ENCODE assay signal across 15 cellular contexts in genomic region chr1:149949911-149950310, GRCh38. TPM values are rescaled to one million over a fixed set of nuclear protein-coding genes. Genes with fewer than 3 reads are reported as not detected.
DNase-seq lines count a peak whose midpoint lies in the region; ATAC-seq and TF ChIP-seq lines count a peak whose summit lies in the region.
"Had no signal": no experiment of that assay in that cellular context is flagged by ENCODE, and none has a peak within 500 bp of the region (broad histone marks: within the 10 kb centered on the region; RNA-seq: fewer than 3 reads in every experiment).

No MANE protein-coding gene starts in this region.

- H3K27ac ChIP-seq in GM23338 (ENCODE audit: low read depth): peak overlapping the region; percentile 69; the same call in 1 of the 2 replicates
- peak overlapping the region; percentile 51 for H3K27ac ChIP-seq in HUES48 (ENCODE audit: low read depth, low read length)
- H3K27ac ChIP-seq: C4-2B had no signal

- no peaks in the 10 kb centered on the region for H3K79me2 ChIP-seq in GM23338 (replicated peaks; ENCODE audit: insufficient read depth)

- H3K27me3 ChIP-seq in GM23338 (ENCODE audit: insufficient read depth) (no peaks in the 10 kb centered on the region), HUES48 (ENCODE audit: control insufficient read depth, insufficient read depth, low read length) (no peaks in the 10 kb centered on the region)
- H3K27me3 ChIP-seq: BE2C had no signal

- ATAC-seq in GM23338 (peak; percentile 52), GM21786 (IDR thresholded peaks at IDR 0.05; ENCODE audit: unreplicated experiment) (no peak)
- ATAC-seq: CD8-positive, alpha-beta T cell; HepG2 had no signal

- H3K4me2 ChIP-seq in GM23338: no peak overlapping the region

- H2AFZ ChIP-seq in GM23338: no peak overlapping the region

- no peak overlapping the region for H3K9ac ChIP-seq in HUES48 (ENCODE audit: low read depth, low read length)

- peaks cover 2% of the 10 kb centered on the region for H3K27me3 Mint-ChIP-seq in GM23338 (ENCODE audit: insufficient read depth, low read depth, poor library complexity)
- H3K27me3 Mint-ChIP-seq in chondrocyte (ENCODE audit: low read depth): no peaks in the 10 kb centered on the region
- no peaks in the 10 kb centered on the region for H3K27me3 Mint-ChIP-seq in progenitor cell of endocrine pancreas

- H3K4me1 ChIP-seq in GM23338 (ENCODE audit: insufficient read depth): no peaks in the 10 kb centered on the region
- H3K4me1 ChIP-seq in HUES48 (ENCODE audit: control insufficient read depth, insufficient read depth, low read length): no peaks in the 10 kb centered on the region
- H3K4me1 ChIP-seq: BE2C had no signal

- no peaks in the 10 kb centered on the region for H3F3A ChIP-seq in GM23338 (replicated peaks; ENCODE audit: low read depth)

- no peak overlapping the region for H3K4me3 ChIP-seq in GM23338
- no peak overlapping the region for H3K4me3 ChIP-seq in HUES48 (ENCODE audit: low read depth, low read length)

- no peaks in the 10 kb centered on the region; the same call in 1 of the 2 replicates for H3K9me2 ChIP-seq in GM23338 (ENCODE audit: insufficient read depth)

- TF ChIP-seq CTCF in GM23338 (conservative IDR thresholded peaks at IDR 0.05; ENCODE audit: low read depth in 2 of 2): no peak
- TF ChIP-seq CTCF in chondrocyte (IDR thresholded peaks at IDR 0.05): no peak
- TF ChIP-seq CTCF in progenitor cell of endocrine pancreas (IDR thresholded peaks at IDR 0.05; ENCODE audit: unreplicated experiment): no peak

- H3K27ac Mint-ChIP-seq in GM23338 (no peak overlapping the region), chondrocyte (ENCODE audit: unreplicated experiment) (peak overlapping the region; percentile 29), progenitor cell of endocrine pancreas (peak overlapping the region; percentile 13)
- H3K27ac Mint-ChIP-seq: CD8-positive, alpha-beta T cell had no signal

- H3K36me3 Mint-ChIP-seq in GM23338 (ENCODE audit: low read depth) (peaks cover 49% of the 10 kb centered on the region), chondrocyte (ENCODE audit: low read depth) (peaks cover 33% of the 10 kb centered on the region), progenitor cell of endocrine pancreas (ENCODE audit: insufficient read depth) (peaks cover 36% of the 10 kb centered on the region)

- H3K9me3 ChIP-seq in HUES48 (ENCODE audit: control insufficient read depth, insufficient read depth, low read length): no peaks in the 10 kb centered on the region
- H3K9me3 ChIP-seq: BE2C had no signal

- DNase-seq in GM23338 (ENCODE audit: low spot score) (no peak), chondrocyte (ENCODE audit: low spot score) (no peak), progenitor cell of endocrine pancreas (ENCODE audit: low spot score, unreplicated experiment) (no peak), NCI-H1105 (lab: John Stamatoyannopoulos, UW) (no peak), HT-29 (ENCODE audit: low spot score) (no peak)
- DNase-seq: BE2C; CD8-positive, alpha-beta T cell; COR-L47; DMS153; DMS79 treated with DMSO at 0.1 percent for 48 hours; EL had no signal

- H3K36me3 ChIP-seq in GM23338 (ENCODE audit: insufficient read depth) (peaks cover 26% of the 10 kb centered on the region; the same call in 1 of the 2 replicates), HUES48 (ENCODE audit: control insufficient read depth, insufficient read depth, low read length) (peaks cover 47% of the 10 kb centered on the region)

- H4K20me1 ChIP-seq in GM23338 (replicated peaks; ENCODE audit: insufficient read depth): no peaks in the 10 kb centered on the region; the same call in 1 of the 2 replicates

- no peak overlapping the region for H3K4me3 Mint-ChIP-seq in GM23338
- no peak overlapping the region for H3K4me3 Mint-ChIP-seq in chondrocyte (ENCODE audit: unreplicated experiment)
- H3K4me3 Mint-ChIP-seq in progenitor cell of endocrine pancreas (ENCODE audit: low read depth): no peak overlapping the region
- H3K4me3 Mint-ChIP-seq: CD8-positive, alpha-beta T cell had no signal

- no peaks in the 10 kb centered on the region for H3K4me1 Mint-ChIP-seq in GM23338
- no peaks in the 10 kb centered on the region for H3K4me1 Mint-ChIP-seq in chondrocyte (ENCODE audit: low read depth)
- H3K4me1 Mint-ChIP-seq in progenitor cell of endocrine pancreas (ENCODE audit: low read depth): no peaks in the 10 kb centered on the region

- no peaks in the 10 kb centered on the region for H3K9me3 Mint-ChIP-seq in GM23338
- H3K9me3 Mint-ChIP-seq in chondrocyte (ENCODE audit: low read depth): no peaks in the 10 kb centered on the region
- H3K9me3 Mint-ChIP-seq in progenitor cell of endocrine pancreas (ENCODE audit: low read depth): peaks cover 5% of the 10 kb centered on the region
- H3K9me3 Mint-ChIP-seq: CD8-positive, alpha-beta T cell had no signal

TF ChIP-seq in GM23338, 12 proteins besides CTCF, POLR2A, EP300 and RAD21 (continues in another document):
- TF ChIP-seq POLR2AphosphoS5 (IDR thresholded peaks at IDR 0.05; ENCODE audit: low read depth) (no peak), CREB1 (CRISPR knock-in tag; IDR thresholded peaks at IDR 0.05; ENCODE audit: low read depth) (no peak), JUNB (IDR thresholded peaks at IDR 0.05; ENCODE audit: unreplicated experiment) (no peak), NANOG (IDR thresholded peaks at IDR 0.05; ENCODE audit: borderline replicate concordance) (no peak), REST (IDR thresholded peaks at IDR 0.05; ENCODE audit: unreplicated experiment) (no peak), ETS1 (IDR thresholded peaks at IDR 0.05) (no peak), ZNF114 (CRISPR knock-in tag; IDR thresholded peaks at IDR 0.05) (no peak), EZH2phosphoT487 (IDR thresholded peaks at IDR 0.05; ENCODE audit: unreplicated experiment) (no peak), EZH2 (IDR thresholded peaks at IDR 0.05; ENCODE audit: low read depth, unreplicated experiment) (no peak), ZNF331 (CRISPR knock-in tag; IDR thresholded peaks at IDR 0.05; ENCODE audit: low read depth) (no peak)

RNA-seq across cellular contexts. Expression of gene MTMR11, which starts 13.2 kb away (rescaled TPM):
- total RNA-seq in GM23338 (2014; rRNA removed; shearing (Covaris generic)): 1.8 and 2.4 TPM in 2 replicates
- 2.1 and 3.6 TPM in 2 replicates for polyA plus RNA-seq in GM23338 (2016; fragmentation: Nextera tagmentation; extraction: Ambion mirVana)
- 15.4 to 22.3 TPM (median 17.6 TPM) in 3 replicates for total RNA-seq in chondrocyte
- 8.5 and 10.6 TPM in 2 replicates for total RNA-seq in progenitor cell of endocrine pancreas
- 4.8 and 6.8 TPM in 2 replicates for total RNA-seq in HT-29 (2014; rRNA removed; shearing (Covaris generic))

RNA-seq across cellular contexts. Expression of gene SF3B4, which starts 22.3 kb away (rescaled TPM):
- 48.7 and 49.2 TPM in 2 replicates for total RNA-seq in GM23338 (2014; rRNA removed; shearing (Covaris generic))
- 84.0 and 85.7 TPM in 2 replicates for polyA plus RNA-seq in GM23338 (2016; fragmentation: Nextera tagmentation; extraction: Ambion mirVana)
- total RNA-seq in chondrocyte (54.7 to 63.9 TPM (median 58.2 TPM) in 3 replicates), progenitor cell of endocrine pancreas (67.5 and 72.8 TPM in 2 replicates)
- total RNA-seq in HT-29 (2014; rRNA removed; shearing (Covaris generic)): 13.3 and 14.8 TPM in 2 replicates

RNA-seq across cellular contexts. Expression of gene SV2A, which starts 32.3 kb away (rescaled TPM):
- 41.7 and 42.5 TPM in 2 replicates for total RNA-seq in GM23338 (2014; rRNA removed; shearing (Covaris generic))
- 17.3 and 17.8 TPM in 2 replicates for polyA plus RNA-seq in GM23338 (2016; fragmentation: Nextera tagmentation; extraction: Ambion mirVana)
- total RNA-seq in chondrocyte (15.3 to 17.2 TPM (median 16.0 TPM) in 3 replicates), progenitor cell of endocrine pancreas (16.9 and 21.8 TPM in 2 replicates)
- 0.08 TPM in 1 of 2 replicates, not detected in the other for total RNA-seq in HT-29 (2014; rRNA removed; shearing (Covaris generic))

RNA-seq across cellular contexts. Expression of gene BOLA1, which starts 50.5 kb away (rescaled TPM):
- 13.4 and 18.4 TPM in 2 replicates for total RNA-seq in GM23338 (2014; rRNA removed; shearing (Covaris generic))
- polyA plus RNA-seq in GM23338 (2016; fragmentation: Nextera tagmentation; extraction: Ambion mirVana): 23.1 and 26.2 TPM in 2 replicates
- total RNA-seq in chondrocyte (9.4 to 11.5 TPM (median 10.5 TPM) in 3 replicates), progenitor cell of endocrine pancreas (10.9 and 12.1 TPM in 2 replicates)
- total RNA-seq in HT-29 (2014; rRNA removed; shearing (Covaris generic)): 17.8 and 20.4 TPM in 2 replicates

Comparison
In these comparisons a context has a peak if more than half of its experiments do, and no peak if none do; other contexts are left out.
1. RNA of gene SV2A, which starts 32.3 kb away (total RNA-seq): 41.7 to 42.5 TPM in GM23338, 16.9 to 21.8 TPM in progenitor cell of endocrine pancreas and 15.3 to 17.2 TPM in chondrocyte; 0.08 TPM in HT-29; every median in the first group is over 10 times any median in the second.